Comparison of ENCODE assay signal across 1 cellular context in genomic region chr2:64524604-64525322, GRCh38.
TF ChIP-seq lines count a peak whose summit lies in the region.

No MANE protein-coding gene starts in this region.

TF ChIP-seq in HepG2, 621 proteins besides CTCF, POLR2A, EP300 and RAD21 (continued from another document and continues in another):
- TF ChIP-seq, protein P1, sequence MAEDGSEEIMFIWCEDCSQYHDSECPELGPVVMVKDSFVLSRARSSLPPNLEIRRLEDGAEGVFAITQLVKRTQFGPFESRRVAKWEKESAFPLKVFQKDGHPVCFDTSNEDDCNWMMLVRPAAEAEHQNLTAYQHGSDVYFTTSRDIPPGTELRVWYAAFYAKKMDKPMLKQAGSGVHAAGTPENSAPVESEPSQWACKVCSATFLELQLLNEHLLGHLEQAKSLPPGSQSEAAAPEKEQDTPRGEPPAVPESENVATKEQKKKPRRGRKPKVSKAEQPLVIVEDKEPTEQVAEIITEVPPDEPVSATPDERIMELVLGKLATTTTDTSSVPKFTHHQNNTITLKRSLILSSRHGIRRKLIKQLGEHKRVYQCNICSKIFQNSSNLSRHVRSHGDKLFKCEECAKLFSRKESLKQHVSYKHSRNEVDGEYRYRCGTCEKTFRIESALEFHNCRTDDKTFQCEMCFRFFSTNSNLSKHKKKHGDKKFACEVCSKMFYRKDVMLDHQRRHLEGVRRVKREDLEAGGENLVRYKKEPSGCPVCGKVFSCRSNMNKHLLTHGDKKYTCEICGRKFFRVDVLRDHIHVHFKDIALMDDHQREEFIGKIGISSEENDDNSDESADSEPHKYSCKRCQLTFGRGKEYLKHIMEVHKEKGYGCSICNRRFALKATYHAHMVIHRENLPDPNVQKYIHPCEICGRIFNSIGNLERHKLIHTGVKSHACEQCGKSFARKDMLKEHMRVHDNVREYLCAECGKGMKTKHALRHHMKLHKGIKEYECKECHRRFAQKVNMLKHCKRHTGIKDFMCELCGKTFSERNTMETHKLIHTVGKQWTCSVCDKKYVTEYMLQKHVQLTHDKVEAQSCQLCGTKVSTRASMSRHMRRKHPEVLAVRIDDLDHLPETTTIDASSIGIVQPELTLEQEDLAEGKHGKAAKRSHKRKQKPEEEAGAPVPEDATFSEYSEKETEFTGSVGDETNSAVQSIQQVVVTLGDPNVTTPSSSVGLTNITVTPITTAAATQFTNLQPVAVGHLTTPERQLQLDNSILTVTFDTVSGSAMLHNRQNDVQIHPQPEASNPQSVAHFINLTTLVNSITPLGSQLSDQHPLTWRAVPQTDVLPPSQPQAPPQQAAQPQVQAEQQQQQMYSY (CRISPR knock-in tag; IDR thresholded peaks at IDR 0.05): peak; percentile 40; the same call in 1 of the 2 replicates
- TF ChIP-seq MIXL1 (CRISPR knock-in tag; IDR thresholded peaks at IDR 0.05): peak; percentile 1; the same call in 1 of the 2 replicates
- TF ChIP-seq NKX3-1 (CRISPR knock-in tag; IDR thresholded peaks at IDR 0.05): no peak
- peak; percentile 73 for TF ChIP-seq ZNF883 (CRISPR knock-in tag; IDR thresholded peaks at IDR 0.05; ENCODE audit: not compliant biosample characterization)
- 0 out of 2 replicates have a peak, but pooled peaks have one; percentile 45 for TF ChIP-seq ZSCAN12 (CRISPR knock-in tag; IDR thresholded peaks at IDR 0.05)
- TF ChIP-seq ZNF367 (CRISPR knock-in tag; IDR thresholded peaks at IDR 0.05; ENCODE audit: borderline replicate concordance): 0 out of 2 replicates have a peak, but pooled peaks have one; percentile 53
- TF ChIP-seq, protein P2, sequence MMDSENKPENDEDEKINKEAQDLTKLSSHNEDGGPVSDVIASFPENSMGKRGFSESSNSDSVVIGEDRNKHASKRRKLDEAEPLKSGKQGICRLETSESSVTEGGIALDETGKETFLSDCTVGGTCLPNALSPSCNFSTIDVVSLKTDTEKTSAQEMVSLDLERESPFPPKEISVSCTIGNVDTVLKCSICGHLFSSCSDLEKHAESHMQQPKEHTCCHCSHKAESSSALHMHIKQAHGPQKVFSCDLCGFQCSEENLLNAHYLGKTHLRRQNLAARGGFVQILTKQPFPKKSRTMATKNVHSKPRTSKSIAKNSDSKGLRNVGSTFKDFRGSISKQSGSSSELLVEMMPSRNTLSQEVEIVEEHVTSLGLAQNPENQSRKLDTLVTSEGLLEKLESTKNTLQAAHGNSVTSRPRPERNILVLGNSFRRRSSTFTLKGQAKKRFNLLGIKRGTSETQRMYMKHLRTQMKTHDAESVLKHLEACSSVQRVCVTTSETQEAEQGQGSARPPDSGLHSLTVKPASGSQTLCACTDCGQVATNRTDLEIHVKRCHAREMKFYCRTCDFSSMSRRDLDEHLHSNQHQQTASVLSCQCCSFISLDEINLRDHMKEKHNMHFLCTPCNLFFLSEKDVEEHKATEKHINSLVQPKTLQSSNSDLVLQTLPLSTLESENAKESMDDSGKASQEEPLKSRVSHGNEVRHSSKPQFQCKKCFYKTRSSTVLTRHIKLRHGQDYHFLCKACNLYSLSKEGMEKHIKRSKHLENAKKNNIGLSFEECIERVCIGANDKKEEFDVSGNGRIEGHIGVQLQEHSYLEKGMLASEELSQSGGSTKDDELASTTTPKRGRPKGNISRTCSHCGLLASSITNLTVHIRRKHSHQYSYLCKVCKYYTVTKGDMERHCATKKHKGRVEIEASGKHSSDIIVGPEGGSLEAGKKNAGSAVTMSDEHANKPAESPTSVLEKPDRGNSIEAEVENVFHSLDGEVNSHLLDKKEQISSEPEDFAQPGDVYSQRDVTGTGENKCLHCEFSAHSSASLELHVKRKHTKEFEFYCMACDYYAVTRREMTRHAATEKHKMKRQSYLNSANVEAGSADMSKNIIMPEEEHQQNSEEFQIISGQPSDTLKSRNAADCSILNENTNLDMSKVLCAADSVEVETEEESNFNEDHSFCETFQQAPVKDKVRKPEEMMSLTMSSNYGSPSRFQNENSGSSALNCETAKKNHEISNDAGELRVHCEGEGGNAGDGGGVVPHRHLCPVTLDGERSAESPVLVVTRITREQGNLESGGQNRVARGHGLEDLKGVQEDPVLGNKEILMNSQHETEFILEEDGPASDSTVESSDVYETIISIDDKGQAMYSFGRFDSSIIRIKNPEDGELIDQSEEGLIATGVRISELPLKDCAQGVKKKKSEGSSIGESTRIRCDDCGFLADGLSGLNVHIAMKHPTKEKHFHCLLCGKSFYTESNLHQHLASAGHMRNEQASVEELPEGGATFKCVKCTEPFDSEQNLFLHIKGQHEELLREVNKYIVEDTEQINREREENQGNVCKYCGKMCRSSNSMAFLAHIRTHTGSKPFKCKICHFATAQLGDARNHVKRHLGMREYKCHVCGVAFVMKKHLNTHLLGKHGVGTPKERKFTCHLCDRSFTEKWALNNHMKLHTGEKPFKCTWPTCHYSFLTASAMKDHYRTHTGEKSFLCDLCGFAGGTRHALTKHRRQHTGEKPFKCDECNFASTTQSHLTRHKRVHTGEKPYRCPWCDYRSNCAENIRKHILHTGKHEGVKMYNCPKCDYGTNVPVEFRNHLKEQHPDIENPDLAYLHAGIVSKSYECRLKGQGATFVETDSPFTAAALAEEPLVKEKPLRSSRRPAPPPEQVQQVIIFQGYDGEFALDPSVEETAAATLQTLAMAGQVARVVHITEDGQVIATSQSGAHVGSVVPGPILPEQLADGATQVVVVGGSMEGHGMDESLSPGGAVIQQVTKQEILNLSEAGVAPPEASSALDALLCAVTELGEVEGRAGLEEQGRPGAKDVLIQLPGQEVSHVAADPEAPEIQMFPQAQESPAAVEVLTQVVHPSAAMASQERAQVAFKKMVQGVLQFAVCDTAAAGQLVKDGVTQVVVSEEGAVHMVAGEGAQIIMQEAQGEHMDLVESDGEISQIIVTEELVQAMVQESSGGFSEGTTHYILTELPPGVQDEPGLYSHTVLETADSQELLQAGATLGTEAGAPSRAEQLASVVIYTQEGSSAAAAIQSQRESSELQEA (CRISPR knock-in tag; IDR thresholded peaks at IDR 0.05; ENCODE audit: not compliant biosample characterization): peak; percentile 55
- TF ChIP-seq, protein P3, sequence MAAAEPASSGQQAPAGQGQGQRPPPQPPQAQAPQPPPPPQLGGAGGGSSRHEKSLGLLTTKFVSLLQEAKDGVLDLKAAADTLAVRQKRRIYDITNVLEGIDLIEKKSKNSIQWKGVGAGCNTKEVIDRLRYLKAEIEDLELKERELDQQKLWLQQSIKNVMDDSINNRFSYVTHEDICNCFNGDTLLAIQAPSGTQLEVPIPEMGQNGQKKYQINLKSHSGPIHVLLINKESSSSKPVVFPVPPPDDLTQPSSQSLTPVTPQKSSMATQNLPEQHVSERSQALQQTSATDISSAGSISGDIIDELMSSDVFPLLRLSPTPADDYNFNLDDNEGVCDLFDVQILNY (CRISPR knock-in tag; conservative IDR thresholded peaks at IDR 0.05): 0 out of 2 replicates have a peak, but pooled peaks have one; percentile 45
- TF ChIP-seq SNRNP70 (IDR thresholded peaks at IDR 0.05; ENCODE audit: low read depth, low read length): no peak
- TF ChIP-seq, protein P4, sequence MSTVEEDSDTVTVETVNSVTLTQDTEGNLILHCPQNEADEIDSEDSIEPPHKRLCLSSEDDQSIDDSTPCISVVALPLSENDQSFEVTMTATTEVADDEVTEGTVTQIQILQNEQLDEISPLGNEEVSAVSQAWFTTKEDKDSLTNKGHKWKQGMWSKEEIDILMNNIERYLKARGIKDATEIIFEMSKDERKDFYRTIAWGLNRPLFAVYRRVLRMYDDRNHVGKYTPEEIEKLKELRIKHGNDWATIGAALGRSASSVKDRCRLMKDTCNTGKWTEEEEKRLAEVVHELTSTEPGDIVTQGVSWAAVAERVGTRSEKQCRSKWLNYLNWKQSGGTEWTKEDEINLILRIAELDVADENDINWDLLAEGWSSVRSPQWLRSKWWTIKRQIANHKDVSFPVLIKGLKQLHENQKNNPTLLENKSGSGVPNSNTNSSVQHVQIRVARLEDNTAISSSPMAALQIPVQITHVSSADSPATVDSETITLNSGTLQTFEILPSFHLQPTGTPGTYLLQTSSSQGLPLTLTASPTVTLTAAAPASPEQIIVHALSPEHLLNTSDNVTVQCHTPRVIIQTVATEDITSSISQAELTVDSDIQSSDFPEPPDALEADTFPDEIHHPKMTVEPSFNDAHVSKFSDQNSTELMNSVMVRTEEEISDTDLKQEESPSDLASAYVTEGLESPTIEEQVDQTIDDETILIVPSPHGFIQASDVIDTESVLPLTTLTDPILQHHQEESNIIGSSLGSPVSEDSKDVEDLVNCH (CRISPR knock-in tag; IDR thresholded peaks at IDR 0.05): 0 out of 2 replicates have a peak, but pooled peaks have one; percentile 74
- TF ChIP-seq ZNF543 (CRISPR knock-in tag; IDR thresholded peaks at IDR 0.05): no peak; the same call in 1 of the 2 replicates
- TF ChIP-seq MIER2 (CRISPR knock-in tag; IDR thresholded peaks at IDR 0.05): peak; percentile 13; the same call in 1 of the 2 replicates
- TF ChIP-seq TAF1 (CRISPR knock-in tag; IDR thresholded peaks at IDR 0.05): 0 out of 2 replicates have a peak, but pooled peaks have one; percentile 2
- no peak for TF ChIP-seq ETS1 (CRISPR knock-in tag; IDR thresholded peaks at IDR 0.05)
- peak; percentile 90; the same call in 1 of the 2 replicates for TF ChIP-seq HOXA5 (CRISPR knock-in tag; IDR thresholded peaks at IDR 0.05)
- 0 out of 2 replicates have a peak, but pooled peaks have one; percentile 35 for TF ChIP-seq FOXK1 (CRISPR knock-in tag; IDR thresholded peaks at IDR 0.05; ENCODE audit: borderline replicate concordance, low read depth)
- no peak for TF ChIP-seq HNRNPL (IDR thresholded peaks at IDR 0.05; ENCODE audit: low read depth, low read length)
- peak; percentile 13; the same call in 1 of the 2 replicates for TF ChIP-seq ZNF124 (CRISPR knock-in tag; IDR thresholded peaks at IDR 0.05)
- peak; percentile 79; the same call in 1 of the 2 replicates for TF ChIP-seq MED13 (CRISPR knock-in tag; IDR thresholded peaks at IDR 0.05)
- TF ChIP-seq, protein P5, sequence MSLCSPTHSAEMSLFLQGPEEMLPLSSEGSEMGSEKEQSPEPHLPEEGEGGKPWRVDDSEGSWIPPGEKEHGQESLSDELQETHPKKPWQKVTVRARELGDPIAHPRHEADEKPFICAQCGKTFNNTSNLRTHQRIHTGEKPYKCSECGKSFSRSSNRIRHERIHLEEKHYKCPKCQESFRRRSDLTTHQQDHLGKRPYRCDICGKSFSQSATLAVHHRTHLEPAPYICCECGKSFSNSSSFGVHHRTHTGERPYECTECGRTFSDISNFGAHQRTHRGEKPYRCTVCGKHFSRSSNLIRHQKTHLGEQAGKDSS (CRISPR knock-in tag; IDR thresholded peaks at IDR 0.05; ENCODE audit: borderline replicate concordance, low read depth): peak; percentile 79
- 0 out of 2 replicates have a peak, but pooled peaks have one; percentile 39 for TF ChIP-seq SNAI1 (CRISPR knock-in tag; IDR thresholded peaks at IDR 0.05; ENCODE audit: borderline replicate concordance)
- TF ChIP-seq MIER3 (CRISPR knock-in tag; IDR thresholded peaks at IDR 0.05; ENCODE audit: borderline replicate concordance): no peak
- 0 out of 2 replicates have a peak, but pooled peaks have one; percentile 33 for TF ChIP-seq EED (CRISPR knock-in tag; IDR thresholded peaks at IDR 0.05)
- TF ChIP-seq, protein P6, sequence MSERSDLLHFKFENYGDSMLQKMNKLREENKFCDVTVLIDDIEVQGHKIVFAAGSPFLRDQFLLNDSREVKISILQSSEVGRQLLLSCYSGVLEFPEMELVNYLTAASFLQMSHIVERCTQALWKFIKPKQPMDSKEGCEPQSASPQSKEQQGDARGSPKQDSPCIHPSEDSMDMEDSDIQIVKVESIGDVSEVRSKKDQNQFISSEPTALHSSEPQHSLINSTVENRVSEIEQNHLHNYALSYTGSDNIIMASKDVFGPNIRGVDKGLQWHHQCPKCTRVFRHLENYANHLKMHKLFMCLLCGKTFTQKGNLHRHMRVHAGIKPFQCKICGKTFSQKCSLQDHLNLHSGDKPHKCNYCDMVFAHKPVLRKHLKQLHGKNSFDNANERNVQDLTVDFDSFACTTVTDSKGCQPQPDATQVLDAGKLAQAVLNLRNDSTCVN (CRISPR knock-in tag; IDR thresholded peaks at IDR 0.05; ENCODE audit: borderline replicate concordance): peak; percentile 60; the same call in 1 of the 2 replicates
- TF ChIP-seq ZNF263 (CRISPR knock-in tag; IDR thresholded peaks at IDR 0.05): peak; percentile 52; the same call in 1 of the 2 replicates
- TF ChIP-seq PTBP1 (IDR thresholded peaks at IDR 0.05; ENCODE audit: low read depth, low read length, poor library complexity, severe bottlenecking): peak; percentile 69
- TF ChIP-seq ASH2L (IDR thresholded peaks at IDR 0.05; ENCODE audit: insufficient read length, low read depth, low read length): peak; percentile 80
- TF ChIP-seq RXRB (CRISPR knock-in tag; IDR thresholded peaks at IDR 0.05; ENCODE audit: borderline replicate concordance): 0 out of 2 replicates have a peak, but pooled peaks have one; percentile 18
- TF ChIP-seq, protein P7, sequence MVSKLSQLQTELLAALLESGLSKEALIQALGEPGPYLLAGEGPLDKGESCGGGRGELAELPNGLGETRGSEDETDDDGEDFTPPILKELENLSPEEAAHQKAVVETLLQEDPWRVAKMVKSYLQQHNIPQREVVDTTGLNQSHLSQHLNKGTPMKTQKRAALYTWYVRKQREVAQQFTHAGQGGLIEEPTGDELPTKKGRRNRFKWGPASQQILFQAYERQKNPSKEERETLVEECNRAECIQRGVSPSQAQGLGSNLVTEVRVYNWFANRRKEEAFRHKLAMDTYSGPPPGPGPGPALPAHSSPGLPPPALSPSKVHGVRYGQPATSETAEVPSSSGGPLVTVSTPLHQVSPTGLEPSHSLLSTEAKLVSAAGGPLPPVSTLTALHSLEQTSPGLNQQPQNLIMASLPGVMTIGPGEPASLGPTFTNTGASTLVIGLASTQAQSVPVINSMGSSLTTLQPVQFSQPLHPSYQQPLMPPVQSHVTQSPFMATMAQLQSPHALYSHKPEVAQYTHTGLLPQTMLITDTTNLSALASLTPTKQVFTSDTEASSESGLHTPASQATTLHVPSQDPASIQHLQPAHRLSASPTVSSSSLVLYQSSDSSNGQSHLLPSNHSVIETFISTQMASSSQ (IDR thresholded peaks at IDR 0.05; ENCODE audit: low read depth): no peak
- TF ChIP-seq, protein P7 (CRISPR knock-in tag; IDR thresholded peaks at IDR 0.05; ENCODE audit: borderline replicate concordance): 0 out of 2 replicates have a peak, but pooled peaks have one; percentile 10
- peak; percentile 99 for TF ChIP-seq HNRNPLL (IDR thresholded peaks at IDR 0.05; ENCODE audit: low read depth, low read length, poor library complexity, severe bottlenecking)
